Comparison of ENCODE assay signal across 1 cellular context in genomic region chr17:64380985-64381384, GRCh38.
TF ChIP-seq lines count a peak whose summit lies in the region.

No MANE protein-coding gene starts in this region.

TF ChIP-seq in GM12878, 131 proteins besides CTCF, POLR2A, EP300 and RAD21:
- TF ChIP-seq FOXM1 (IDR thresholded peaks at IDR 0.05; ENCODE audit: low read depth, low read length) (no peak), NR2F1 (conservative IDR thresholded peaks at IDR 0.05) (no peak), YBX1 (IDR thresholded peaks at IDR 0.05) (no peak), CEBPZ (IDR thresholded peaks at IDR 0.05; ENCODE audit: low read depth, low read length) (no peak), MAX (IDR thresholded peaks at IDR 0.05; ENCODE audit: low read depth, low read length) (no peak), SPI1 (IDR thresholded peaks at IDR 0.05; ENCODE audit: borderline replicate concordance, insufficient read depth, low read depth, low read length) (peak; percentile 24; the same call in 1 of the 2 replicates), NBN (IDR thresholded peaks at IDR 0.05) (no peak), CREM (IDR thresholded peaks at IDR 0.05; ENCODE audit: low read depth) (no peak), ZNF384 (IDR thresholded peaks at IDR 0.05; ENCODE audit: borderline replicate concordance, low read depth, low read length) (no peak), PML (IDR thresholded peaks at IDR 0.05; ENCODE audit: low read length) (no peak), ZNF207 (IDR thresholded peaks at IDR 0.05; ENCODE audit: borderline replicate concordance) (no peak), ZNF24 (IDR thresholded peaks at IDR 0.05) (0 out of 2 replicates have a peak, but pooled peaks have one; percentile 5)
- TF ChIP-seq, protein P1, sequence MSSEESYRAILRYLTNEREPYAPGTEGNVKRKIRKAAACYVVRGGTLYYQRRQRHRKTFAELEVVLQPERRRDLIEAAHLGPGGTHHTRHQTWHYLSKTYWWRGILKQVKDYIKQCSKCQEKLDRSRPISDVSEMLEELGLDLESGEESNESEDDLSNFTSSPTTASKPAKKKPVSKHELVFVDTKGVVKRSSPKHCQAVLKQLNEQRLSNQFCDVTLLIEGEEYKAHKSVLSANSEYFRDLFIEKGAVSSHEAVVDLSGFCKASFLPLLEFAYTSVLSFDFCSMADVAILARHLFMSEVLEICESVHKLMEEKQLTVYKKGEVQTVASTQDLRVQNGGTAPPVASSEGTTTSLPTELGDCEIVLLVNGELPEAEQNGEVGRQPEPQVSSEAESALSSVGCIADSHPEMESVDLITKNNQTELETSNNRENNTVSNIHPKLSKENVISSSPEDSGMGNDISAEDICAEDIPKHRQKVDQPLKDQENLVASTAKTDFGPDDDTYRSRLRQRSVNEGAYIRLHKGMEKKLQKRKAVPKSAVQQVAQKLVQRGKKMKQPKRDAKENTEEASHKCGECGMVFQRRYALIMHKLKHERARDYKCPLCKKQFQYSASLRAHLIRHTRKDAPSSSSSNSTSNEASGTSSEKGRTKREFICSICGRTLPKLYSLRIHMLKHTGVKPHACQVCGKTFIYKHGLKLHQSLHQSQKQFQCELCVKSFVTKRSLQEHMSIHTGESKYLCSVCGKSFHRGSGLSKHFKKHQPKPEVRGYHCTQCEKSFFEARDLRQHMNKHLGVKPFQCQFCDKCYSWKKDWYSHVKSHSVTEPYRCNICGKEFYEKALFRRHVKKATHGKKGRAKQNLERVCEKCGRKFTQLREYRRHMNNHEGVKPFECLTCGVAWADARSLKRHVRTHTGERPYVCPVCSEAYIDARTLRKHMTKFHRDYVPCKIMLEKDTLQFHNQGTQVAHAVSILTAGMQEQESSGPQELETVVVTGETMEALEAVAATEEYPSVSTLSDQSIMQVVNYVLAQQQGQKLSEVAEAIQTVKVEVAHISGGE (CRISPR knock-in tag; IDR thresholded peaks at IDR 0.05), result no peak
- TF ChIP-seq, protein P2, sequence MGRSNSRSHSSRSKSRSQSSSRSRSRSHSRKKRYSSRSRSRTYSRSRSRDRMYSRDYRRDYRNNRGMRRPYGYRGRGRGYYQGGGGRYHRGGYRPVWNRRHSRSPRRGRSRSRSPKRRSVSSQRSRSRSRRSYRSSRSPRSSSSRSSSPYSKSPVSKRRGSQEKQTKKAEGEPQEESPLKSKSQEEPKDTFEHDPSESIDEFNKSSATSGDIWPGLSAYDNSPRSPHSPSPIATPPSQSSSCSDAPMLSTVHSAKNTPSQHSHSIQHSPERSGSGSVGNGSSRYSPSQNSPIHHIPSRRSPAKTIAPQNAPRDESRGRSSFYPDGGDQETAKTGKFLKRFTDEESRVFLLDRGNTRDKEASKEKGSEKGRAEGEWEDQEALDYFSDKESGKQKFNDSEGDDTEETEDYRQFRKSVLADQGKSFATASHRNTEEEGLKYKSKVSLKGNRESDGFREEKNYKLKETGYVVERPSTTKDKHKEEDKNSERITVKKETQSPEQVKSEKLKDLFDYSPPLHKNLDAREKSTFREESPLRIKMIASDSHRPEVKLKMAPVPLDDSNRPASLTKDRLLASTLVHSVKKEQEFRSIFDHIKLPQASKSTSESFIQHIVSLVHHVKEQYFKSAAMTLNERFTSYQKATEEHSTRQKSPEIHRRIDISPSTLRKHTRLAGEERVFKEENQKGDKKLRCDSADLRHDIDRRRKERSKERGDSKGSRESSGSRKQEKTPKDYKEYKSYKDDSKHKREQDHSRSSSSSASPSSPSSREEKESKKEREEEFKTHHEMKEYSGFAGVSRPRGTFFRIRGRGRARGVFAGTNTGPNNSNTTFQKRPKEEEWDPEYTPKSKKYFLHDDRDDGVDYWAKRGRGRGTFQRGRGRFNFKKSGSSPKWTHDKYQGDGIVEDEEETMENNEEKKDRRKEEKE (IDR thresholded peaks at IDR 0.05), result no peak
- TF ChIP-seq, protein P3, sequence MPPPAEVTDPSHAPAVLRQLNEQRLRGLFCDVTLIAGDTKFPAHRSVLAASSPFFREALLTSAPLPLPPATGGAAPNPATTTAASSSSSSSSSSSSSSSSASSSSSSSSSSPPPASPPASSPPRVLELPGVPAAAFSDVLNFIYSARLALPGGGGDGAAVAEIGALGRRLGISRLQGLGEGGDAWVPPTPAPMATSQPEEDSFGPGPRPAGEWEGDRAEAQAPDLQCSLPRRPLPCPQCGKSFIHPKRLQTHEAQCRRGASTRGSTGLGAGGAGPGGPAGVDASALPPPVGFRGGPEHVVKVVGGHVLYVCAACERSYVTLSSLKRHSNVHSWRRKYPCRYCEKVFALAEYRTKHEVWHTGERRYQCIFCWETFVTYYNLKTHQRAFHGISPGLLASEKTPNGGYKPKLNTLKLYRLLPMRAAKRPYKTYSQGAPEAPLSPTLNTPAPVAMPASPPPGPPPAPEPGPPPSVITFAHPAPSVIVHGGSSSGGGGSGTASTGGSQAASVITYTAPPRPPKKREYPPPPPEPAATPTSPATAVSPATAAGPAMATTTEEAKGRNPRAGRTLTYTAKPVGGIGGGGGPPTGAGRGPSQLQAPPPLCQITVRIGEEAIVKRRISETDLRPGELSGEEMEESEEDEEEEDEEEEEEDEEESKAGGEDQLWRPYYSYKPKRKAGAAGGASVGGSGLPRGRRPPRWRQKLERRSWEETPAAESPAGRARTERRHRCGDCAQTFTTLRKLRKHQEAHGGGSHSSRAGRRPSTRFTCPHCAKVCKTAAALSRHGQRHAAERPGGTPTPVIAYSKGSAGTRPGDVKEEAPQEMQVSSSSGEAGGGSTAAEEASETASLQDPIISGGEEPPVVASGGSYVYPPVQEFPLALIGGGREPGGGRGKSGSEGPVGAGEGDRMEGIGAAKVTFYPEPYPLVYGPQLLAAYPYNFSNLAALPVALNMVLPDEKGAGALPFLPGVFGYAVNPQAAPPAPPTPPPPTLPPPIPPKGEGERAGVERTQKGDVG (CRISPR knock-in tag; IDR thresholded peaks at IDR 0.05), result no peak
